Comparison of ENCODE assay signal across 8 cellular contexts in genomic region chr13:114132419-114133121, GRCh38. TPM values are rescaled to one million over a fixed set of nuclear protein-coding genes. Genes with fewer than 3 reads are reported as not detected.
A peak's percentile ranks its signal among the peaks of the same experiment; 100 is the strongest.
DNase-seq lines count a peak whose midpoint lies in the region; ATAC-seq, FAIRE-seq and TF ChIP-seq lines count a peak whose summit lies in the region.

Gene RASA3 (minus strand): TSS chr13:114132623. CDS start chr13:114132489, 134 bp downstream.

- peak within 1 kb of the TSS; percentile 64 for H4K5ac ChIP-seq in H1 (ENCODE audit: insufficient read length, low read depth, low read length)

- peaks cover 14% of the 10 kb centered on the region for H3K36me3 Mint-ChIP-seq in activated CD8-positive, alpha-beta T cell treated with anti-CD3 and anti-CD28 coated beads for 36 hours (ENCODE audit: low read depth)

- H3K9me3 Mint-ChIP-seq in activated CD8-positive, alpha-beta T cell treated with anti-CD3 and anti-CD28 coated beads for 36 hours = no peaks in the 10 kb centered on the region

- H3K4me3 Mint-ChIP-seq in activated CD8-positive, alpha-beta T cell treated with anti-CD3 and anti-CD28 coated beads for 36 hours = peak within 1 kb of the TSS; percentile 99

- TF ChIP-seq RAD21 in H1 (IDR thresholded peaks at IDR 0.05 in 1 of 2, conservative IDR thresholded peaks at IDR 0.05 in 1 of 2; ENCODE audit: low read depth in 2 of 2, low read length in 2 of 2) = no peak

- H3K23ac ChIP-seq in H1 (ENCODE audit: insufficient read length) = peak within 1 kb of the TSS; percentile 43

- peaks cover 0 to 29% of the 10 kb centered on the region in 2 experiments; a peak in 2 of 4 replicates for H3K79me2 ChIP-seq in H1 (ENCODE audit: control insufficient read depth in 1 of 2, insufficient read depth in 2 of 2, low read length in 2 of 2)

- intact Hi-C loops in activated CD8-positive, alpha-beta T cell treated with anti-CD3 and anti-CD28 coated beads for 36 hours (cut with micrococcal nuclease) = no loop called here
- intact Hi-C loops in lower lobe of right lung (cut with DNase I) = no loop called here

- H3K9me3 ChIP-seq in H1 (ENCODE audit: insufficient read depth in 2 of 2, low read depth in 1 of 2, low read length in 1 of 2) (no peaks in the 10 kb centered on the region), lower lobe of right lung (no peaks in the 10 kb centered on the region)

- no peak for TF ChIP-seq EP300 in H1 (IDR thresholded peaks at IDR 0.05; ENCODE audit: borderline replicate concordance in 1 of 2, low read depth in 2 of 2, low read length in 2 of 2)

- H3K27me3 Mint-ChIP-seq in activated CD8-positive, alpha-beta T cell treated with anti-CD3 and anti-CD28 coated beads for 36 hours = no peaks in the 10 kb centered on the region

- peaks cover 30% of the 10 kb centered on the region for H3K4me1 Mint-ChIP-seq in activated CD8-positive, alpha-beta T cell treated with anti-CD3 and anti-CD28 coated beads for 36 hours (ENCODE audit: low read depth)

- 1% methylated on average over 16 of the region's 81 CpGs; no CpG with 5 or more reads in 1 of the 2 experiments for WGBS in H1 (ENCODE audit: extremely low coverage in 1 of 2, insufficient coverage in 1 of 2, insufficient read length in 1 of 2, insufficient replicate concordance in 2 of 2, low coverage in 1 of 2, low lambda C conversion rate in 2 of 2, missing lambda C conversion rate in 1 of 2), 2 experiments

- no peak within 1 kb of the TSS for H3K14ac ChIP-seq in H1 (ENCODE audit: insufficient read length)

- ATAC-seq in GM18858 (IDR thresholded peaks at IDR 0.05; ENCODE audit: unreplicated experiment) (peak; percentile 38), HG03025 (IDR thresholded peaks at IDR 0.05; ENCODE audit: low FRiP score, unreplicated experiment) (peak; percentile 53), lower lobe of right lung (peak; percentile 87 to 92)
- peak; percentile 56 for ATAC-seq in activated CD8-positive, alpha-beta T cell treated with anti-CD3 and anti-CD28 coated beads for 36 hours

- peak within 1 kb of the TSS; percentile 90 for H3K18ac ChIP-seq in H1 (ENCODE audit: extremely low read depth, low read length)

- CTCF ChIA-PET in activated CD8-positive, alpha-beta T cell treated with anti-CD3 and anti-CD28 coated beads for 36 hours (lab: Charles Lee) = interaction anchor here (0.6 kb wide), 1 partner anchor 96 kb away, joined by 3 read pairs; no protein-coding TSS in a partner anchor
- CTCF ChIA-PET in H1 (lab: Charles Lee; ENCODE audit: partially characterized antibody) = no interaction called here

- H2BK20ac ChIP-seq in H1 (ENCODE audit: low read length) = no peak within 1 kb of the TSS

- H3K56ac ChIP-seq in H1 (replicated peaks; ENCODE audit: insufficient read length, low read depth, low read length) = peak within 1 kb of the TSS; percentile 6

- no peak within 1 kb of the TSS for H2BK120ac ChIP-seq in H1 (replicated peaks; ENCODE audit: low read depth, low read length)

- peak within 1 kb of the TSS; percentile 40 for H3K4ac ChIP-seq in H1 (replicated peaks; ENCODE audit: insufficient read length, low read depth, low read length)

- peak within 1 kb of the TSS; percentile 51 for H4K8ac ChIP-seq in H1 (ENCODE audit: extremely low read depth, insufficient read depth, low read length)

- peaks cover 7% of the 10 kb centered on the region; the same call in 1 of the 2 replicates for H3K79me1 ChIP-seq in H1 (ENCODE audit: low read depth, low read length)

- no peak for DNase-seq in AG09309 (ENCODE audit: low read depth)
- DNase-seq in NCI-H226 = peak; percentile 82
- DNase-seq in activated CD8-positive, alpha-beta T cell treated with anti-CD3 and anti-CD28 coated beads for 36 hours = peak; percentile 71
- peak; percentile 58 to 88 for DNase-seq in H1 (ENCODE audit: low read depth in 1 of 2, low spot score in 2 of 2)
- peak; percentile 80 for DNase-seq in lower lobe of right lung
- peak; percentile 34 to 78 (median 55) for DNase-seq in stimulated activated naive CD4-positive, alpha-beta T cell (lab: John Stamatoyannopoulos, UW)

- no peak for TF ChIP-seq POLR2A in H1 (IDR thresholded peaks at IDR 0.05; ENCODE audit: control extremely low read depth in 1 of 2, low read depth in 2 of 2, low read length in 2 of 2)

- no peak for FAIRE-seq in H1 (lab: Jason Lieb, UNC)

- H2AK5ac ChIP-seq in H1 (ENCODE audit: low read depth, low read length) = peak within 1 kb of the TSS; percentile 96

- POLR2A ChIA-PET in activated CD8-positive, alpha-beta T cell treated with anti-CD3 and anti-CD28 coated beads for 36 hours (lab: Charles Lee) = interaction anchor here (0.6 to 12.3 kb wide), 2 partner anchors 21 to 55 kb away, joined by 3 to 99 read pairs; no protein-coding TSS in a partner anchor
- POLR2A ChIA-PET in H1 (lab: Charles Lee; ENCODE audit: partially characterized antibody) = interaction anchor here (0.6 kb wide), 1 partner anchor 14 kb away, joined by 4 read pairs; no protein-coding TSS in a partner anchor

- peak within 1 kb of the TSS; percentile 80; the same call in 1 of the 2 replicates for H2BK12ac ChIP-seq in H1 (ENCODE audit: low read depth, low read length)

- H3K4me3 ChIP-seq in AG09309 (ENCODE audit: control insufficient read depth, low read depth, low read length) (peak within 1 kb of the TSS; percentile 99), H1 (ENCODE audit: extremely low read depth in 1 of 4, insufficient read depth in 2 of 4, low read depth in 3 of 4, low read length in 4 of 4) (peak within 1 kb of the TSS; percentile 48 to 76 (median 71)), lower lobe of right lung (peak within 1 kb of the TSS; percentile 82)

- H3K23me2 ChIP-seq in H1 (ENCODE audit: low read depth, low read length) = peaks cover 20% of the 10 kb centered on the region

- no peak within 1 kb of the TSS; the same call in 1 of the 2 replicates for H2BK15ac ChIP-seq in H1 (ENCODE audit: low read length)

- peak within 1 kb of the TSS in 3 of 4 experiments; percentile 3 to 29 (median 27); a peak in 2 of 7 replicates for H3K9ac ChIP-seq in H1 (replicated peaks in 1 of 4; ENCODE audit: extremely low read depth in 1 of 4, low read depth in 3 of 4, low read length in 3 of 4)

- peak within 1 kb of the TSS; percentile 73 for H4K91ac ChIP-seq in H1 (replicated peaks; ENCODE audit: insufficient read length, low read length)

- H3K27me3 ChIP-seq in H1 (replicated peaks in 1 of 4; ENCODE audit: control insufficient read depth in 3 of 4, extremely low read depth in 1 of 4, insufficient read depth in 3 of 4, low read length in 3 of 4) (peaks cover 0 to 13% (median 10%) of the 10 kb centered on the region in 4 experiments; a peak in 5 of 7 replicates), lower lobe of right lung (ENCODE audit: low read depth) (no peaks in the 10 kb centered on the region)

- H4K20me1 ChIP-seq in H1 (replicated peaks in 1 of 2; ENCODE audit: control insufficient read depth in 1 of 2, insufficient read depth in 2 of 2, low read length in 2 of 2) = peaks cover 2 to 12% of the 10 kb centered on the region in 2 experiments

- peak within 1 kb of the TSS; percentile 96 to 98 for H3K4me2 ChIP-seq in H1 (ENCODE audit: insufficient read depth in 1 of 2, low read depth in 2 of 2, low read length in 2 of 2)

- peak within 1 kb of the TSS; percentile 91 for H3K27ac Mint-ChIP-seq in activated CD8-positive, alpha-beta T cell treated with anti-CD3 and anti-CD28 coated beads for 36 hours

- no peak within 1 kb of the TSS for H3K27ac ChIP-seq in H1 (ENCODE audit: low read depth, low read length)
- peak within 1 kb of the TSS; percentile 86 for H3K27ac ChIP-seq in lower lobe of right lung

- H2BK5ac ChIP-seq in H1 (ENCODE audit: low read depth, low read length) = peak within 1 kb of the TSS; percentile 83; the same call in 1 of the 2 replicates

- no peaks in the 10 kb centered on the region for H3K36me3 ChIP-seq in H1 (ENCODE audit: control insufficient read depth in 2 of 4, insufficient read depth in 4 of 4, low read length in 3 of 4)
- H3K36me3 ChIP-seq in lower lobe of right lung = no peaks in the 10 kb centered on the region

- H3K4me1 ChIP-seq in H1 (replicated peaks in 1 of 4; ENCODE audit: control insufficient read depth in 3 of 4, insufficient read depth in 4 of 4, low read length in 3 of 4) = peaks cover 12 to 31% (median 25%) of the 10 kb centered on the region in 4 experiments
- peaks cover 49% of the 10 kb centered on the region for H3K4me1 ChIP-seq in lower lobe of right lung

- H2AFZ ChIP-seq in H1 (ENCODE audit: low read length) = no peak within 1 kb of the TSS; the same call in 1 of the 2 replicates

- TF ChIP-seq CTCF in AG09309 (IDR thresholded peaks at IDR 0.05; ENCODE audit: control insufficient read depth, insufficient read depth, low read depth, low read length, missing control alignments) (no peak), H1 (IDR thresholded peaks at IDR 0.05; ENCODE audit: control extremely low read depth in 1 of 3, insufficient read depth in 1 of 3, low read depth in 1 of 3, low read length in 3 of 3) (no peak), lower lobe of right lung (IDR thresholded peaks at IDR 0.05) (no peak)
- no peak for TF ChIP-seq CTCF in activated CD8-positive, alpha-beta T cell treated with anti-CD3 and anti-CD28 coated beads for 36 hours (IDR thresholded peaks at IDR 0.05)

TF ChIP-seq in H1, 55 proteins besides CTCF, POLR2A, EP300 and RAD21 (continues in another document):
- peak; percentile 42; the same call in 1 of the 2 replicates for TF ChIP-seq PHF8 (conservative IDR thresholded peaks at IDR 0.05; ENCODE audit: low read depth, low read length)
- peak; percentile 13 for TF ChIP-seq ASH2L (IDR thresholded peaks at IDR 0.05; ENCODE audit: low read length)
- TF ChIP-seq RBBP5 (IDR thresholded peaks at IDR 0.05; ENCODE audit: borderline replicate concordance, low read depth, low read length) = 0 out of 2 replicates have a peak, but pooled peaks have one; percentile 58
- no peak for TF ChIP-seq SRF (IDR thresholded peaks at IDR 0.05; ENCODE audit: low read depth, low read length)
- TF ChIP-seq, protein P1, sequence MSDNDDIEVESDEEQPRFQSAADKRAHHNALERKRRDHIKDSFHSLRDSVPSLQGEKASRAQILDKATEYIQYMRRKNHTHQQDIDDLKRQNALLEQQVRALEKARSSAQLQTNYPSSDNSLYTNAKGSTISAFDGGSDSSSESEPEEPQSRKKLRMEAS (IDR thresholded peaks at IDR 0.05) = peak; percentile 43; the same call in 1 of the 2 replicates
- no peak for TF ChIP-seq MAFK (IDR thresholded peaks at IDR 0.05; ENCODE audit: low read depth, low read length)
- no peak for TF ChIP-seq KDM4A (IDR thresholded peaks at IDR 0.05; ENCODE audit: low read depth, low read length, severe bottlenecking)

RNA-seq across cellular contexts. Expression of gene RASA3, which starts in this region (rescaled TPM):
- 10 to 100 TPM; 28.9 to 32.3 TPM for total RNA-seq in activated CD8-positive, alpha-beta T cell treated with anti-CD3 and anti-CD28 coated beads for 36 hours
- total RNA-seq in H1 (2021; fragmentation: NEBNext Ultra II Directional; extraction: Animal tissue kit (Norgen Biotek cat#: 25700)) = 21.9 TPM in 2 replicates
- polyA plus RNA-seq in H1 (2011; rRNA removed) = 7.5 and 11.0 TPM in 2 replicates
- 12.9 TPM for polyA plus RNA-seq in H1 (2011; cell fraction: cytosol; rRNA removed)
- 15.0 TPM for polyA plus RNA-seq in H1 (2011; cell fraction: nucleus; rRNA removed)
- 11.8 to 14.5 TPM (median 13.4 TPM) in 4 replicates for polyA plus RNA-seq in H1 (2012, experiment 1 of 2)
- 7.7 TPM for polyA plus RNA-seq in H1 (2012, experiment 2 of 2)
- 11.2 TPM for polyA plus RNA-seq in H1 (2013, experiment 1 of 2)
- polyA plus RNA-seq in H1 (2013, experiment 2 of 2) = 11.4 TPM
- polyA minus RNA-seq in H1 (2011; rRNA and poly(A)+ RNA removed) = 10.6 and 10.8 TPM in 2 replicates
- 11.4 TPM for polyA minus RNA-seq in H1 (2011; cell fraction: cytosol; rRNA and poly(A)+ RNA removed)
- polyA minus RNA-seq in H1 (2011; cell fraction: nucleus; rRNA and poly(A)+ RNA removed) = 6.9 TPM
- total RNA-seq in lower lobe of right lung = 19.1 TPM

Comparison
In these comparisons a context has a peak if more than half of its experiments do, and no peak if none do; other contexts are left out.
1. ATAC-seq: peak in every context shown above with its lines; median percentile 90 in lower lobe of right lung; 56 in activated CD8-positive, alpha-beta T cell treated with anti-CD3 and anti-CD28 coated beads for 36 hours; 53 in HG03025; 38 in GM18858.